Comparison of ENCODE assay signal across 19 cellular contexts in the genomic region with DNA sequence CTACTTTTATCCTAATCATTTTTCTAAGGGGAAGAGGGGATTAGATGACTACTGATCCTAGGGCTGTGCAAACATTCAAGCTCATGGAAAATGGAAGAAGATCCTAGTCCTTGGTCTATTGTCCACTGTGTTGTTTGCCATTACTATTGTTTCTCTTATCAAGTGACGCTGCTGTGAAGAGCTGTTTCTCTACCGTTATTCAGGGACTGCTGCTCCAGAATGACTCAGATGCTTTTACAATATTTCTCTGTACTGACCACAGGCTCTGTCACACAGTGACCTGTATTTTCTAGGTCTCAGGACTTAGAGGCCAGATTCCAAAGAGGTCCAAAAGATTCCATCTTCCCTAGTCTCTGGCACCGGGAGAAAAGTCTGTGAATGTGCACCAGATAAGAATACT.
DNase-seq lines count a peak whose midpoint lies in the region; ATAC-seq, FAIRE-seq and TF ChIP-seq lines count a peak whose summit lies in the region.
"Had no signal": no experiment of that assay in that cellular context is flagged by ENCODE, and none has a peak within 500 bp of the region (broad histone marks: within the 10 kb centered on the region; RNA-seq: fewer than 3 reads in every experiment).

No MANE protein-coding gene starts in this region.

- no peaks in the 10 kb centered on the region for H3K36me3 ChIP-seq in GM12878 (ENCODE audit: control insufficient read depth in 2 of 2, insufficient read depth in 2 of 2, low read length in 1 of 2)
- H3K36me3 ChIP-seq in neuronal stem cell (replicated peaks in 1 of 2; ENCODE audit: control insufficient read depth in 2 of 2, insufficient read depth in 2 of 2, low read length in 2 of 2), result no peaks in the 10 kb centered on the region
- H3K36me3 ChIP-seq: BLaER1 treated with 17β-estradiol and CSF1 and Interleukin-3, amounts not matched to agents 10 nM and 100 nM had no signal

- no peak overlapping the region for H3K18ac ChIP-seq in neuronal stem cell (ENCODE audit: low read length)

- no peak overlapping the region for H3K4me2 ChIP-seq in GM12878 (ENCODE audit: control insufficient read depth, insufficient read depth)
- no peak overlapping the region for H3K4me2 ChIP-seq in neuronal stem cell (ENCODE audit: insufficient read depth, low read length, poor library complexity, severe bottlenecking)
- H3K4me2 ChIP-seq: BLaER1 treated with 17β-estradiol and CSF1 and Interleukin-3, amounts not matched to agents 10 nM and 100 nM had no signal

- peaks cover 6% of the 10 kb centered on the region for H3K4me1 Mint-ChIP-seq in activated T-cell treated with anti-CD3 and anti-CD28 coated beads, Interleukin-2, amount 50 U/mL, for 24 hours (ENCODE audit: low read depth)

- no peak overlapping the region for H2BK15ac ChIP-seq in neuronal stem cell (ENCODE audit: low read length)

- no peak overlapping the region for H2AK5ac ChIP-seq in neuronal stem cell (ENCODE audit: low read depth, low read length)

- no peak for FAIRE-seq in GM12878 (lab: Jason Lieb, UNC)
- FAIRE-seq: RCC 7860 had no signal

- TF ChIP-seq POLR2A in GM12878 (IDR thresholded peaks at IDR 0.05; ENCODE audit: low read depth, low read length), result no peak

- no peak overlapping the region for H3K14ac ChIP-seq in neuronal stem cell (ENCODE audit: low read length)

- H3K4me3 ChIP-seq in GM12878 (no peak overlapping the region), neuronal stem cell (ENCODE audit: low read length in 2 of 2) (no peak overlapping the region)
- H3K4me3 ChIP-seq: BLaER1 treated with 17β-estradiol and CSF1 and Interleukin-3, amounts not matched to agents 10 nM and 100 nM had no signal

- H3K27ac ChIP-seq in GM12878 (ENCODE audit: control insufficient read depth, insufficient read depth) (no peak overlapping the region), neuronal stem cell (replicated peaks; ENCODE audit: low read length) (no peak overlapping the region)
- H3K27ac ChIP-seq: 22Rv1; BLaER1 treated with 17β-estradiol and CSF1 and Interleukin-3, amounts not matched to agents 10 nM and 100 nM had no signal

- no peaks in the 10 kb centered on the region for H3K9me3 Mint-ChIP-seq in activated T-cell treated with anti-CD3 and anti-CD28 coated beads, Interleukin-2, amount 50 U/mL, for 24 hours

- DNase-seq in DMS53 (lab: John Stamatoyannopoulos, UW) (peak; percentile 37), DMS53 treated with DMSO at 0.1 percent for 48 hours (lab: John Stamatoyannopoulos, UW; ENCODE audit: unreplicated experiment) (no peak), OCI-M1 (lab: John Stamatoyannopoulos, UW) (peak; percentile 77), GM12878 (ENCODE audit: low read depth, low spot score) (no peak), neuronal stem cell (ENCODE audit: low spot score) (no peak)
- no peak for DNase-seq in activated T-cell treated with anti-CD3 and anti-CD28 coated beads, Interleukin-2, amount 50 U/mL, for 24 hours
- DNase-seq in activated CD4-positive, alpha-beta T cell treated with anti-CD3 and anti-CD28 coated beads, Interleukin-2, amount 50 U/mL, for 48 hours, result no peak
- DNase-seq: DMS 273 treated with DMSO at 0.1 percent for 48 hours, EL, HCEC 1CT, NCI-H1092 treated with DMSO at 0.1 percent for 48 hours, NCI-H187, NCI-H2171, NCI-H774, SIG-M5 had no signal

- no peak overlapping the region for H3K27ac Mint-ChIP-seq in activated T-cell treated with anti-CD3 and anti-CD28 coated beads, Interleukin-2, amount 50 U/mL, for 24 hours

- no peaks in the 10 kb centered on the region for H3K4me1 ChIP-seq in GM12878 (ENCODE audit: control insufficient read depth, insufficient read depth, low read length)
- peaks cover 0 to 2% of the 10 kb centered on the region in 2 donors for H3K4me1 ChIP-seq in neuronal stem cell (ENCODE audit: control insufficient read depth in 2 of 2, insufficient read depth in 1 of 2, low read depth in 1 of 2, low read length in 2 of 2)
- H3K4me1 ChIP-seq: BLaER1 treated with 17β-estradiol and CSF1 and Interleukin-3, amounts not matched to agents 10 nM and 100 nM had no signal

- H3K27me3 ChIP-seq in GM12878 (replicated peaks in 1 of 2; ENCODE audit: control insufficient read depth in 2 of 2, insufficient read depth in 2 of 2, low read length in 1 of 2) (no peaks in the 10 kb centered on the region), neuronal stem cell (ENCODE audit: control insufficient read depth in 3 of 3, insufficient read depth in 3 of 3, low read depth in 1 of 3, low read length in 3 of 3) (no peaks in the 10 kb centered on the region)
- H3K27me3 ChIP-seq: BLaER1 treated with 17β-estradiol and CSF1 and Interleukin-3, amounts not matched to agents 10 nM and 100 nM had no signal

- RAD21 ChIA-PET in GM12878 (lab: Charles Lee; ENCODE audit: unreplicated experiment), result no interaction called here

- H2AFZ ChIP-seq in GM12878 (ENCODE audit: control insufficient read depth, low read depth, low read length) (no peak overlapping the region), neuronal stem cell (ENCODE audit: low read length) (peak overlapping the region; percentile 28)

- H3K9ac ChIP-seq in GM12878 (ENCODE audit: control insufficient read depth, insufficient read depth, low read length) (no peak overlapping the region), neuronal stem cell (ENCODE audit: low read depth, low read length, poor library complexity) (no peak overlapping the region)
- H3K9ac ChIP-seq: BLaER1 treated with 17β-estradiol and CSF1 and Interleukin-3, amounts not matched to agents 10 nM and 100 nM had no signal

- ATAC-seq in GM12878 (peak; percentile 45), HG02642 (IDR thresholded peaks at IDR 0.05; ENCODE audit: poor library complexity, unreplicated experiment) (no peak)

- 7% methylated on average over 3 of the region's 3 CpGs for WGBS in GM12878 (ENCODE audit: insufficient coverage, insufficient replicate concordance, low lambda C conversion rate, missing lambda C conversion rate)
- WGBS in neuronal stem cell (ENCODE audit: extremely low coverage in 2 of 2, insufficient read length in 2 of 2, insufficient replicate concordance in 1 of 2), 2 donors, result no CpG with 5 or more reads among the region's 3 CpGs

- no peaks in the 10 kb centered on the region for H3K79me2 ChIP-seq in GM12878 (ENCODE audit: control insufficient read depth, insufficient read depth, low read length)

- H3K36me3 Mint-ChIP-seq in activated T-cell treated with anti-CD3 and anti-CD28 coated beads, Interleukin-2, amount 50 U/mL, for 24 hours (ENCODE audit: low read depth), result no peaks in the 10 kb centered on the region

- no peak overlapping the region for H3K4ac ChIP-seq in neuronal stem cell (ENCODE audit: low read length)

- POLR2A ChIA-PET in GM12878 (lab: Charles Lee), result no interaction called here

- no peak for TF ChIP-seq CTCF in GM12878 (IDR thresholded peaks at IDR 0.05 in 2 of 3, conservative IDR thresholded peaks at IDR 0.05 in 1 of 3; ENCODE audit: control insufficient read depth in 2 of 3, extremely low read depth in 1 of 3, insufficient read depth in 1 of 3, low read depth in 3 of 3, low read length in 3 of 3)

- no peak for TF ChIP-seq EP300 in GM12878 (IDR thresholded peaks at IDR 0.05; ENCODE audit: borderline replicate concordance in 1 of 2, control insufficient read depth in 1 of 2, low read depth in 2 of 2, low read length in 2 of 2)

- H4K91ac ChIP-seq in neuronal stem cell (ENCODE audit: low read depth, low read length, poor library complexity), result no peak overlapping the region

- TF ChIP-seq RAD21 in GM12878 (IDR thresholded peaks at IDR 0.05; ENCODE audit: insufficient read depth, low read depth, low read length), result no peak

- no peaks in the 10 kb centered on the region for H3K9me3 ChIP-seq in GM12878 (replicated peaks; ENCODE audit: control insufficient read depth, insufficient read depth, low read length)
- peaks cover 0 to 9% of the 10 kb centered on the region in 2 donors for H3K9me3 ChIP-seq in neuronal stem cell (replicated peaks in 1 of 2; ENCODE audit: control insufficient read depth in 2 of 2, insufficient read depth in 1 of 2, low read depth in 1 of 2, low read length in 2 of 2)

- intact Hi-C loops in GM12878 (cut with micrococcal nuclease; ENCODE audit: unreplicated experiment), result no loop called here

- BruUV-seq in GM12878 (replicated peaks; lab: Mats Ljungman, UMichigan), result no TSS peak

- H3K23ac ChIP-seq in neuronal stem cell (ENCODE audit: low read depth, low read length, poor library complexity), result no peak overlapping the region

- H3K4me3 Mint-ChIP-seq in activated T-cell treated with anti-CD3 and anti-CD28 coated beads, Interleukin-2, amount 50 U/mL, for 24 hours, result no peak overlapping the region

- in situ Hi-C loops in GM12878 (cut with MboI), result no loop called here

- no peak overlapping the region for H2BK120ac ChIP-seq in neuronal stem cell (ENCODE audit: low read depth, low read length)

- no peaks in the 10 kb centered on the region for H3K27me3 Mint-ChIP-seq in activated T-cell treated with anti-CD3 and anti-CD28 coated beads, Interleukin-2, amount 50 U/mL, for 24 hours

- SMC1A ChIA-PET in GM12878 (lab: Charles Lee; ENCODE audit: uncharacterized antibody, unreplicated experiment), result interaction anchor here (1.3 kb wide), 1 partner anchor 300 kb away, joined by 3 read pairs; no protein-coding TSS in a partner anchor

- H2BK5ac ChIP-seq in neuronal stem cell (ENCODE audit: low read length), result no peak overlapping the region

- H2BK12ac ChIP-seq in neuronal stem cell (ENCODE audit: low read length), result no peak overlapping the region

- no peaks in the 10 kb centered on the region for H3K79me1 ChIP-seq in neuronal stem cell (ENCODE audit: low read depth, low read length)

- no peaks in the 10 kb centered on the region for H4K20me1 ChIP-seq in GM12878 (ENCODE audit: control insufficient read depth, insufficient read depth)
- H4K20me1 ChIP-seq: BLaER1 treated with 17β-estradiol and CSF1 and Interleukin-3, amounts not matched to agents 10 nM and 100 nM had no signal

- CTCF ChIA-PET in GM12878 (lab: Yijun Ruan, JAX), result interaction anchor here (0.9 to 1.7 kb wide), 5 partner anchors 10 to 437 kb away, joined by 3 to 7 read pairs (median 4); no protein-coding TSS in a partner anchor

- H4K8ac ChIP-seq in neuronal stem cell (ENCODE audit: low read depth, low read length), result no peak overlapping the region

TF ChIP-seq in GM12878, 131 proteins besides CTCF, POLR2A, EP300 and RAD21 (continues in another document):
- TF ChIP-seq, protein P1, sequence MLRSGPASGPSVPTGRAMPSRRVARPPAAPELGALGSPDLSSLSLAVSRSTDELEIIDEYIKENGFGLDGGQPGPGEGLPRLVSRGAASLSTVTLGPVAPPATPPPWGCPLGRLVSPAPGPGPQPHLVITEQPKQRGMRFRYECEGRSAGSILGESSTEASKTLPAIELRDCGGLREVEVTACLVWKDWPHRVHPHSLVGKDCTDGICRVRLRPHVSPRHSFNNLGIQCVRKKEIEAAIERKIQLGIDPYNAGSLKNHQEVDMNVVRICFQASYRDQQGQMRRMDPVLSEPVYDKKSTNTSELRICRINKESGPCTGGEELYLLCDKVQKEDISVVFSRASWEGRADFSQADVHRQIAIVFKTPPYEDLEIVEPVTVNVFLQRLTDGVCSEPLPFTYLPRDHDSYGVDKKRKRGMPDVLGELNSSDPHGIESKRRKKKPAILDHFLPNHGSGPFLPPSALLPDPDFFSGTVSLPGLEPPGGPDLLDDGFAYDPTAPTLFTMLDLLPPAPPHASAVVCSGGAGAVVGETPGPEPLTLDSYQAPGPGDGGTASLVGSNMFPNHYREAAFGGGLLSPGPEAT (IDR thresholded peaks at IDR 0.05; ENCODE audit: low read depth), result no peak
- TF ChIP-seq BRCA1 (IDR thresholded peaks at IDR 0.05; ENCODE audit: low read depth, low read length), result no peak

Comparison
In these comparisons a context has a peak if more than half of its experiments do, and no peak if none do; other contexts are left out.
1. DNase-seq: peak in DMS53 (single experiment) and OCI-M1 (single experiment); none in DMS53 treated with DMSO at 0.1 percent for 48 hours (single experiment), GM12878 (single experiment), neuronal stem cell (single experiment), activated T-cell treated with anti-CD3 and anti-CD28 coated beads, Interleukin-2, amount 50 U/mL, for 24 hours (single experiment) and activated CD4-positive, alpha-beta T cell treated with anti-CD3 and anti-CD28 coated beads, Interleukin-2, amount 50 U/mL, for 48 hours (0 of 2).